ENCODE assay signal across 9 cellular contexts in genomic region chrX:122245943-122246342, GRCh38.
"Had no signal": no experiment of that assay in that cellular context is flagged by ENCODE, and none has a peak within 500 bp of the region (broad histone marks: within the 10 kb centered on the region; RNA-seq: fewer than 3 reads in every experiment).

No MANE protein-coding gene starts in this region.

- ATAC-seq: HCT116 had no signal

- H3K27ac ChIP-seq: GM23248 had no signal

- H2AFZ ChIP-seq: GM23248 had no signal

- H3K4me1 ChIP-seq: HAP-1 had no signal

- H3K4me3 ChIP-seq: GM23248, HAP-1 had no signal

- H3K9ac ChIP-seq: GM23248 had no signal

- H3K36me3 ChIP-seq: HAP-1 had no signal

- H3K27ac Mint-ChIP-seq: HFFc6 had no signal

- H3K9me3 ChIP-seq: HAP-1 had no signal

- H3K4me3 Mint-ChIP-seq: H9, HFFc6 had no signal

- DNase-seq: GM23248, GOT3, H7, HCEC 1CT, HFFc6 had no signal

- H3K9me3 Mint-ChIP-seq: H9, HFFc6 had no signal

- FAIRE-seq: H54 had no signal
